17 cellular contexts compared by ENCODE assay signal in the genomic region with DNA sequence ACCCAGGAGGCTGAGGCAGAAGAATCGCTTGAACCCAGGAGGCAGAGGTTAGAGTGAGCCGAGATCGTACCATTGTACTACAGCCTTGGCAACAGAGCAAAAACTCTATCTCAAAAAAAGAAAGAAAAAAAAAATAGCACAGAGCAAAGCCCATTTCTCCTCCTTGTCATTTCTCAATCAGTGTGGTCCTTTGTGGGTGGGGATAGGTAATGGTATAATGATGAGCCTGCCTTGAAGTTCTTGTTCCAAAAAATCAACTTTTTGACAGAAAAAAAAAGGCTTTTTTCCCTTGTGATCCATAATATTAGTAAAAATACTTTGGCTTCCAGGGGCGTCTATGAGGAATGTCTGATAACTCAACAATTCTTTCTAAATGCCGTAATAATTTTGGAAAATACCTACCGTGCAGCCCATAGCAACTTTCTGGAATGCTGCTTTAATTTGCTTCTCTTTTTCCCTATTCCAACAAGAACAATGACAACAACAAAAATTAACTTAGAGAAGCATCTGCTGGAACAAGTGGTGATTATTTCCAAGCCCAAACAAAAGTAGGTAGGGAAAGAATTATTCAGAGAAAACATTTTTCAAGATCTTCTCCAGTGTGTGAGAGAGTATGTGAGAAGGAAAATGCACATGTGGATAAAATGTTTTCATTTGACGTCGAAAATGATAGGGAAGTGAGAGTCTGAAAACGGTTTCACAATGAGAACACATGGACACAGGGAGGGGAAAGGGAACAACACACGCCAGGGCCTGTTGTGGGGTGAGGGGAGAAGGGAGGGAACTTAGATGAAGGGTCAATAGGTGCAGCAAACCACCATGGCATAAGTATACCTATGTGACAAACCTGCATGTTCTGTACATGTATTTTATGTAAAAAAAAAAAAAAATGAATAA.
DNase-seq lines count a peak whose midpoint lies in the region; ATAC-seq and TF ChIP-seq lines count a peak whose summit lies in the region.
"Had no signal": no experiment of that assay in that cellular context is flagged by ENCODE, and none has a peak within 500 bp of the region (broad histone marks: within the 10 kb centered on the region; RNA-seq: fewer than 3 reads in every experiment).

No MANE protein-coding gene starts in this region.

- no peaks in the 10 kb centered on the region for H3K9me2 ChIP-seq in PC-3 (replicated peaks; ENCODE audit: low read length)

- no peak overlapping the region for H3K9ac ChIP-seq in PC-3 (ENCODE audit: low read length)

- H3K4me2 ChIP-seq in PC-3 (ENCODE audit: low read length): no peak overlapping the region

- TF ChIP-seq CTCF in choroid plexus epithelial cell (conservative IDR thresholded peaks at IDR 0.05; ENCODE audit: low read depth, low read length) (no peak), thyroid gland (IDR thresholded peaks at IDR 0.05) (no peak), PC-3 (conservative IDR thresholded peaks at IDR 0.05; ENCODE audit: low read depth, low read length) (no peak), stomach (IDR thresholded peaks at IDR 0.05) (no peak)

- H3K27ac Mint-ChIP-seq in activated naive CD4-positive, alpha-beta T cell treated with anti-CD3 and anti-CD28 coated beads, Interleukin-2, amount 50 U/mL, for 72 hours: no peak overlapping the region
- H3K27ac Mint-ChIP-seq: CD8-positive, alpha-beta memory T cell; immature natural killer cell; stimulated activated memory B cell treated with anti-CD40 and anti-IgM and Interleukin-4, amounts not matched to agents 10 μg/mL and 1 μg/mL and 100 μg/mL, for 72 hours had no signal

- H2AFZ ChIP-seq in PC-3 (ENCODE audit: low read length): no peak overlapping the region

- H3K4me3 ChIP-seq in choroid plexus epithelial cell (ENCODE audit: low read depth, low read length): no peak overlapping the region
- no peak overlapping the region for H3K4me3 ChIP-seq in right cardiac atrium (ENCODE audit: low read length)
- no peak overlapping the region for H3K4me3 ChIP-seq in thyroid gland (replicated peaks in 1 of 3)
- H3K4me3 ChIP-seq in PC-3 (ENCODE audit: low read length): no peak overlapping the region
- no peak overlapping the region for H3K4me3 ChIP-seq in stomach
- H3K4me3 ChIP-seq: psoas muscle, SK-N-MC had no signal

- POLR2A ChIA-PET in PC-3 (lab: Charles Lee; ENCODE audit: unreplicated experiment): no interaction called here

- H3K9me3 Mint-ChIP-seq in activated naive CD4-positive, alpha-beta T cell treated with anti-CD3 and anti-CD28 coated beads, Interleukin-2, amount 50 U/mL, for 72 hours: no peaks in the 10 kb centered on the region

- H3K27me3 ChIP-seq in right cardiac atrium (ENCODE audit: control insufficient read depth, insufficient read depth) (no peaks in the 10 kb centered on the region), thyroid gland (no peaks in the 10 kb centered on the region), PC-3 (ENCODE audit: low read length) (no peaks in the 10 kb centered on the region), stomach (no peaks in the 10 kb centered on the region)

- DNase-seq in NOMO-1 (lab: John Stamatoyannopoulos, UW; ENCODE audit: unreplicated experiment in 2 of 2) (peak; percentile 50 to 79), choroid plexus epithelial cell (ENCODE audit: low read depth) (peak; percentile 59), right cardiac atrium (peak in 2 of 3 donors; percentile 39 to 58), thyroid gland (peak in 1 of 2 donors; percentile 14), PC-3 (no peak), stomach (no peak)
- no peak for DNase-seq in activated naive CD4-positive, alpha-beta T cell treated with anti-CD3 and anti-CD28 coated beads, Interleukin-2, amount 50 U/mL, for 72 hours (ENCODE audit: low spot score in 2 of 2)
- DNase-seq: activated naive CD4-positive, alpha-beta T cell treated with anti-CD3 and anti-CD28 coated beads, Interleukin-2, amount 50 U/mL, for 16 hours; CD8-positive, alpha-beta memory T cell; cerebellar nuclear complex; immature natural killer cell; NCI-H2029; psoas muscle; stimulated activated CD4-positive, alpha-beta T cell treated with anti-CD3 and anti-CD28 coated beads, Interleukin-4, amount 100 ng/mL, for 1 hour had no signal

- BruUV-seq in PC-3 (replicated peaks; lab: Mats Ljungman, UMichigan): no TSS peak

- H3K9me3 ChIP-seq in right cardiac atrium (ENCODE audit: control insufficient read depth, low read length) (no peaks in the 10 kb centered on the region), thyroid gland (no peaks in the 10 kb centered on the region), PC-3 (ENCODE audit: low read length) (no peaks in the 10 kb centered on the region), stomach (no peaks in the 10 kb centered on the region)
- H3K9me3 ChIP-seq: psoas muscle had no signal

- CTCF ChIA-PET in PC-3 (lab: Charles Lee): no interaction called here

- TF ChIP-seq POLR2A in thyroid gland (IDR thresholded peaks at IDR 0.05): no peak
- TF ChIP-seq POLR2A in stomach (IDR thresholded peaks at IDR 0.05): no peak

- no peaks in the 10 kb centered on the region for H3K79me2 ChIP-seq in PC-3 (ENCODE audit: low read length)

- H4K20me1 ChIP-seq in PC-3 (ENCODE audit: low read length): no peaks in the 10 kb centered on the region

- H3F3A ChIP-seq in PC-3 (ENCODE audit: low read length, unreplicated experiment): no peaks in the 10 kb centered on the region

- H3K4me1 ChIP-seq in right cardiac atrium (ENCODE audit: control insufficient read depth, insufficient read depth, low read length) (no peaks in the 10 kb centered on the region), thyroid gland (peaks cover 20 to 24% of the 10 kb centered on the region in 2 donors), PC-3 (ENCODE audit: insufficient read depth, low read length) (no peaks in the 10 kb centered on the region), stomach (no peaks in the 10 kb centered on the region)
- H3K4me1 ChIP-seq: psoas muscle had no signal

- 50% methylated on average over 10 of the region's 10 CpGs for WGBS in right cardiac atrium
- WGBS in thyroid gland, 2 donors: 50 to 63% methylated on average over 10 of the region's 10 CpGs
- WGBS in stomach, 5 donors: 63 to 72% (median 66%) methylated on average over 10 of the region's 10 CpGs

- H3K27ac ChIP-seq in right cardiac atrium (ENCODE audit: low read length): peak overlapping the region; percentile 58
- peak overlapping the region; percentile 4 to 70 (median 54) for H3K27ac ChIP-seq in thyroid gland
- H3K27ac ChIP-seq in PC-3 (ENCODE audit: low read length): no peak overlapping the region
- H3K27ac ChIP-seq in stomach: no peak overlapping the region
- H3K27ac ChIP-seq: psoas muscle, SK-N-MC had no signal

- intact Hi-C loops in right cardiac atrium (cut with DNase I): no loop called here
- intact Hi-C loops in thyroid gland (cut with DNase I): no loop called here
- intact Hi-C loops in PC-3 (cut with micrococcal nuclease): no loop called here
- intact Hi-C loops in stomach (cut with DNase I; ENCODE audit: low total_unique reads): no loop called here

- H3K36me3 ChIP-seq in thyroid gland (no peaks in the 10 kb centered on the region), PC-3 (ENCODE audit: low read depth, low read length) (no peaks in the 10 kb centered on the region), stomach (no peaks in the 10 kb centered on the region)

- ATAC-seq in right cardiac atrium: peak; percentile 81
- no peak for ATAC-seq in PC-3
- ATAC-seq in activated naive CD4-positive, alpha-beta T cell treated with anti-CD3 and anti-CD28 coated beads, Interleukin-2, amount 50 U/mL, for 72 hours: no peak
- ATAC-seq: esophagus mucosa; stimulated activated memory B cell treated with anti-CD40 and anti-IgM and Interleukin-4, amounts not matched to agents 10 μg/mL and 1 μg/mL and 100 μg/mL, for 72 hours had no signal

- no peaks in the 10 kb centered on the region for H3K36me3 Mint-ChIP-seq in activated naive CD4-positive, alpha-beta T cell treated with anti-CD3 and anti-CD28 coated beads, Interleukin-2, amount 50 U/mL, for 72 hours
- H3K36me3 Mint-ChIP-seq: CD8-positive, alpha-beta memory T cell; immature natural killer cell; stimulated activated memory B cell treated with anti-CD40 and anti-IgM and Interleukin-4, amounts not matched to agents 10 μg/mL and 1 μg/mL and 100 μg/mL, for 72 hours had no signal

- no peak for TF ChIP-seq EP300 in stomach (IDR thresholded peaks at IDR 0.05)

Comparison
In these comparisons a context has a peak if more than half of its experiments do, and no peak if none do; other contexts are left out.
1. DNase-seq: peak in NOMO-1 (2 of 2), choroid plexus epithelial cell (single experiment) and right cardiac atrium (2 of 3); none in PC-3 (single experiment), stomach (single experiment) and activated naive CD4-positive, alpha-beta T cell treated with anti-CD3 and anti-CD28 coated beads, Interleukin-2, amount 50 U/mL, for 72 hours (0 of 2).
2. ATAC-seq: peak in right cardiac atrium (2 of 2); none in PC-3 (single experiment) and activated naive CD4-positive, alpha-beta T cell treated with anti-CD3 and anti-CD28 coated beads, Interleukin-2, amount 50 U/mL, for 72 hours (0 of 2).
3. H3K27ac ChIP-seq: peak in right cardiac atrium (single experiment) and thyroid gland (3 of 3); none in PC-3 (single experiment) and stomach (0 of 5).